Comparison of ENCODE assay signal across 16 cellular contexts in the genomic region with DNA sequence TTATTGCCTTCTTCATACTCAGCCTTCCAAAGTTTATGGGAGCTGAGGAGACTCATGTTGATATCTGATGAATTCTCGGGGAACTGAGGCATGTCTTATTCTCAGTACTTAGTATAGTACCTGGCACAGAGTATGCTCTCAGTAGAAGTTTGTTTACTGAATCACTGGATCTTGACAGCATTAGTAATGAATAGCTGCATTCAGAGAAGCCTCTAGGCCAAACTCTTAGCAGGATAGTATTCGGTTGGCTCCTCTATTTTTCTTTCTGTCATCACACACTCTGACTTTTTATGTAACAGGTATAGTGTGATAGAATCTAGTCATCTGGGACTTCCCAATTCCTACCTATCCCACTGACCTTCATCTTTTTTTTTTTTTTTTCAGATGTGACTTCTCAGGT.
"Had no signal": no experiment of that assay in that cellular context is flagged by ENCODE, and none has a peak within 500 bp of the region (broad histone marks: within the 10 kb centered on the region; RNA-seq: fewer than 3 reads in every experiment).

No MANE protein-coding gene starts in this region.

- H3K4me3 ChIP-seq: heart left ventricle, mucosa of descending colon, suprapubic skin, thyroid gland had no signal

- H3K27ac Mint-ChIP-seq: dendritic cell treated with granulocyte-macrophage colony-stimulating factor and Interleukin-4, amounts not matched to agents 40 ng/mL and 50 ng/mL, for 4 days; effector memory CD8-positive, alpha-beta T cell; naive thymus-derived CD8-positive, alpha-beta T cell; type B pancreatic cell had no signal

- H3K4me3 Mint-ChIP-seq: dendritic cell treated with granulocyte-macrophage colony-stimulating factor and Interleukin-4, amounts not matched to agents 40 ng/mL and 50 ng/mL, for 4 days; effector memory CD8-positive, alpha-beta T cell; naive thymus-derived CD8-positive, alpha-beta T cell; type B pancreatic cell had no signal

- H3K27me3 ChIP-seq: heart left ventricle, suprapubic skin, thyroid gland had no signal

- H3K9me3 ChIP-seq: mucosa of descending colon, thyroid gland had no signal

- ATAC-seq: effector memory CD8-positive, alpha-beta T cell; heart left ventricle; left lobe of liver; mucosa of descending colon; naive thymus-derived CD8-positive, alpha-beta T cell; right cardiac atrium had no signal

- H3K9me3 Mint-ChIP-seq: effector memory CD8-positive, alpha-beta T cell; type B pancreatic cell had no signal

- H3K27ac ChIP-seq: heart left ventricle, suprapubic skin, thyroid gland had no signal

- DNase-seq: effector memory CD8-positive, alpha-beta T cell; erythroblast; heart left ventricle; hippocampal formation; kidney glomerular epithelial cell; mucosa of descending colon; naive thymus-derived CD8-positive, alpha-beta T cell; right cardiac atrium; small intestine; stimulated activated CD4-positive, alpha-beta T cell treated with anti-CD3 and anti-CD28 coated beads, Interleukin-12 subunit alpha, Interleukin-12 subunit beta, amount 100 ng/mL, for 4 hours; stimulated activated naive CD4-positive, alpha-beta T cell treated with Interleukin-2 at 50 U/mL for 16 hours; thyroid gland had no signal

- H3K4me1 Mint-ChIP-seq: naive thymus-derived CD8-positive, alpha-beta T cell had no signal

- H3K27me3 Mint-ChIP-seq: dendritic cell treated with granulocyte-macrophage colony-stimulating factor and Interleukin-4, amounts not matched to agents 40 ng/mL and 50 ng/mL, for 4 days; effector memory CD8-positive, alpha-beta T cell; naive thymus-derived CD8-positive, alpha-beta T cell had no signal

- H3K36me3 ChIP-seq: heart left ventricle, suprapubic skin, thyroid gland had no signal

- H3K4me1 ChIP-seq: heart left ventricle, suprapubic skin, thyroid gland had no signal
